Comparison of ENCODE assay signal across 21 cellular contexts in genomic region chr15:80163217-80163616, GRCh38.
"Had no signal": no experiment of that assay in that cellular context is flagged by ENCODE, and none has a peak within 500 bp of the region (broad histone marks: within the 10 kb centered on the region; RNA-seq: fewer than 3 reads in every experiment).

No MANE protein-coding gene starts in this region.

- ATAC-seq: activated CD4-positive, alpha-beta T cell treated with anti-CD3 and anti-CD28 coated beads for 36 hours; gastrocnemius medialis; left colon; natural killer cell; stimulated activated naive CD8-positive, alpha-beta T cell treated with anti-CD3 and anti-CD28 coated beads, Interleukin-15, amount 100 ng/mL, for 72 hours; WTC11 had no signal

- H3K36me3 ChIP-seq: breast epithelium, colonic mucosa, transverse colon, uterus had no signal

- H3K4me3 ChIP-seq: breast epithelium, colonic mucosa, esophagus squamous epithelium, gastrocnemius medialis, transverse colon, uterus had no signal

- H3K9me3 Mint-ChIP-seq: activated naive CD8-positive, alpha-beta T cell treated with anti-CD3 and anti-CD28 coated beads for 36 hours; endodermal cell; mesothelial cell of epicardium; natural killer cell; stimulated activated naive CD8-positive, alpha-beta T cell treated with anti-CD3 and anti-CD28 coated beads, Interleukin-15, amount 100 ng/mL, for 72 hours; WTC11 had no signal

- H3K4me1 ChIP-seq: colonic mucosa, gastrocnemius medialis, uterus had no signal

- H3K4me1 Mint-ChIP-seq: endodermal cell, WTC11 had no signal

- H3K27me3 ChIP-seq: breast epithelium, colonic mucosa, esophagus squamous epithelium, gastrocnemius medialis, transverse colon, uterus had no signal

- H3K4me3 Mint-ChIP-seq: activated CD4-positive, alpha-beta T cell treated with anti-CD3 and anti-CD28 coated beads for 36 hours; activated naive CD8-positive, alpha-beta T cell treated with anti-CD3 and anti-CD28 coated beads for 36 hours; endodermal cell; mesothelial cell of epicardium; natural killer cell; stimulated activated naive CD8-positive, alpha-beta T cell treated with anti-CD3 and anti-CD28 coated beads, Interleukin-15, amount 100 ng/mL, for 72 hours; WTC11 had no signal

- H3K9me3 ChIP-seq: breast epithelium, colonic mucosa, esophagus squamous epithelium, gastrocnemius medialis, transverse colon, uterus had no signal

- H3K27me3 Mint-ChIP-seq: activated CD4-positive, alpha-beta T cell treated with anti-CD3 and anti-CD28 coated beads for 36 hours; activated naive CD8-positive, alpha-beta T cell treated with anti-CD3 and anti-CD28 coated beads for 36 hours; progenitor cell of endocrine pancreas; stimulated activated naive CD8-positive, alpha-beta T cell treated with anti-CD3 and anti-CD28 coated beads, Interleukin-15, amount 100 ng/mL, for 72 hours had no signal

- DNase-seq: activated CD4-positive, alpha-beta T cell treated with anti-CD3 and anti-CD28 coated beads for 36 hours; activated CD4-positive, alpha-beta T cell treated with anti-CD3 and anti-CD28 coated beads, Interleukin-2, amount 50 U/mL, for 48 hours; activated naive CD4-positive, alpha-beta T cell treated with Interleukin-2 at 50 U/mL for 16 hours; activated naive CD8-positive, alpha-beta T cell treated with anti-CD3 and anti-CD28 coated beads for 36 hours; amniotic stem cell; colonic mucosa; endodermal cell; esophagus squamous epithelium; gastrocnemius medialis; left colon; natural killer cell; retina; stimulated activated CD4-positive, alpha-beta T cell treated with anti-CD3 and anti-CD28 coated beads, Interleukin-1b, Interleukin-23, amount 100 ng/mL, for 48 hours; stimulated activated naive CD8-positive, alpha-beta T cell treated with anti-CD3 and anti-CD28 coated beads, Interleukin-15, amount 100 ng/mL, for 72 hours; T-helper 1 cell; transverse colon; uterus had no signal

- H3K27ac ChIP-seq: colonic mucosa, esophagus squamous epithelium, gastrocnemius medialis, uterus had no signal

- H3K27ac Mint-ChIP-seq: activated CD4-positive, alpha-beta T cell treated with anti-CD3 and anti-CD28 coated beads for 36 hours; activated naive CD8-positive, alpha-beta T cell treated with anti-CD3 and anti-CD28 coated beads for 36 hours; endodermal cell; mesothelial cell of epicardium; progenitor cell of endocrine pancreas; WTC11 had no signal

- H3K36me3 Mint-ChIP-seq: natural killer cell had no signal
